ENCODE assay signal across 1 cellular context in genomic region chr4:70840137-70840536, GRCh38.
TF ChIP-seq lines count a peak whose summit lies in the region.

No MANE protein-coding gene starts in this region.

TF ChIP-seq in GM12878, 131 proteins besides CTCF, POLR2A, EP300 and RAD21:
- 0 out of 2 replicates have a peak, but pooled peaks have one; percentile 33 for TF ChIP-seq SMARCA5 (IDR thresholded peaks at IDR 0.05)
- 0 out of 2 replicates have a peak, but pooled peaks have one; percentile 83 for TF ChIP-seq CHD4 (IDR thresholded peaks at IDR 0.05)
